Comparison of ENCODE assay signal across 8 cellular contexts in genomic region chr1:230977781-230978490, GRCh38. TPM values are rescaled to one million over a fixed set of nuclear protein-coding genes. Genes with fewer than 3 reads are reported as not detected.
A peak's percentile ranks its signal among the peaks of the same experiment; 100 is the strongest.
DNase-seq lines count a peak whose midpoint lies in the region; ATAC-seq and TF ChIP-seq lines count a peak whose summit lies in the region.

No MANE protein-coding gene starts in this region.

- no peaks in the 10 kb centered on the region for H3K9me3 Mint-ChIP-seq in CD8-positive, alpha-beta T cell

- peaks cover 46% of the 10 kb centered on the region for H3K4me1 ChIP-seq in CD8-positive, alpha-beta T cell (ENCODE audit: insufficient read depth, low read length)
- H3K4me1 ChIP-seq in psoas muscle = peaks cover 16% of the 10 kb centered on the region

- no peaks in the 10 kb centered on the region for H3K27me3 ChIP-seq in CD8-positive, alpha-beta T cell (ENCODE audit: insufficient read depth, low read length)
- H3K27me3 ChIP-seq in HL-60 (ENCODE audit: insufficient read depth, poor library complexity, severe bottlenecking) (no peaks in the 10 kb centered on the region), psoas muscle (ENCODE audit: insufficient read depth in 3 of 3, low read length in 2 of 3) (no peaks in the 10 kb centered on the region)

- H3K36me3 ChIP-seq in CD8-positive, alpha-beta T cell (ENCODE audit: insufficient read depth, low read length) = no peaks in the 10 kb centered on the region
- peaks cover 0 to 25% of the 10 kb centered on the region in 2 donors for H3K36me3 ChIP-seq in psoas muscle (ENCODE audit: insufficient read depth in 1 of 2, low read depth in 1 of 2)

- CTCF ChIA-PET in CD8-positive, alpha-beta T cell (lab: Charles Lee) = interaction anchor here (0.7 to 1.6 kb wide), 6 partner anchors 15 to 73 kb away, joined by 3 to 8 read pairs (median 3); no protein-coding TSS in a partner anchor

- H3K36me3 Mint-ChIP-seq in CD8-positive, alpha-beta T cell = peaks cover 27% of the 10 kb centered on the region

- WGBS in psoas muscle, 3 donors = 2 to 3% (median 2%) methylated on average over 39 to 51 of the region's 51 CpGs

- no peak for TF ChIP-seq CTCF in CD8-positive, alpha-beta T cell (IDR thresholded peaks at IDR 0.05)
- TF ChIP-seq CTCF in GM20000 (IDR thresholded peaks at IDR 0.05; ENCODE audit: extremely low read depth, missing control alignments) (no peak), HL-60 (IDR thresholded peaks at IDR 0.05; ENCODE audit: insufficient read depth, low read length) (no peak), psoas muscle (IDR thresholded peaks at IDR 0.05) (no peak)

- H3K4me1 Mint-ChIP-seq in CD8-positive, alpha-beta T cell (ENCODE audit: low read depth) = peaks cover 37% of the 10 kb centered on the region

- H3K27ac ChIP-seq in CD8-positive, alpha-beta T cell (ENCODE audit: low read depth, low read length) = peak overlapping the region; percentile 56
- H3K27ac ChIP-seq in HL-60 (replicated peaks) (peak overlapping the region; percentile 51), psoas muscle (peak overlapping the region; percentile 46)

- peak overlapping the region; percentile 97 for H3K27ac Mint-ChIP-seq in CD8-positive, alpha-beta T cell

- peak in 6 of 7 experiments; percentile 6 to 50 (median 20) for DNase-seq in CD8-positive, alpha-beta T cell
- peak; percentile 35 for DNase-seq in GM20000 (ENCODE audit: low spot score)
- DNase-seq in HL-60 (ENCODE audit: low read depth in 1 of 2, low spot score in 1 of 2) = no peak
- peak; percentile 82 for DNase-seq in RKO (ENCODE audit: low spot score)
- peak; percentile 36 for DNase-seq in activated naive CD4-positive, alpha-beta T cell treated with anti-CD3 and anti-CD28 coated beads, Interleukin-2, amount 50 U/mL, for 16 hours
- peak; percentile 51 for DNase-seq in left ventricle myocardium superior
- peak; percentile 60 to 63 for DNase-seq in psoas muscle

- no peaks in the 10 kb centered on the region for H3K27me3 Mint-ChIP-seq in CD8-positive, alpha-beta T cell (ENCODE audit: low read depth)

- ATAC-seq in CD8-positive, alpha-beta T cell = no peak
- ATAC-seq in left ventricle myocardium superior = no peak
- ATAC-seq in psoas muscle = peak in 2 of 4 donors; percentile 1 to 2
- ATAC-seq in GM18870 (IDR thresholded peaks at IDR 0.05; ENCODE audit: unreplicated experiment) = no peak

- POLR2A ChIA-PET in CD8-positive, alpha-beta T cell (lab: Charles Lee) = interaction anchor here (1.0 to 2.5 kb wide), 5 partner anchors 18 to 550 kb away, joined by 3 to 7 read pairs (median 5); partner anchors contain the start of gene FAM89A

- H3K9me3 ChIP-seq in CD8-positive, alpha-beta T cell (ENCODE audit: low read length) = no peaks in the 10 kb centered on the region
- no peaks in the 10 kb centered on the region for H3K9me3 ChIP-seq in psoas muscle

- intact Hi-C loops in CD8-positive, alpha-beta T cell (cut with DNase I, micrococcal nuclease) = loop anchor here (1.0 to 10.0 kb wide), 12 partner anchors 63 to 1977 kb away; partner anchors contain the start of genes EGLN1 (in 2 of the 2), EXOC8 (in 2 of the 2), GNPAT (in 2 of the 2) and NTPCR (in 2 of the 2)
- intact Hi-C loops in left ventricle myocardium superior (cut with micrococcal nuclease) (no loop called here), psoas muscle (cut with DNase I) (loop anchor here in 1 of 2 donors (5.0 kb wide), 1 partner anchor 234 kb away; no protein-coding TSS in a partner anchor)

- H3K4me3 Mint-ChIP-seq in CD8-positive, alpha-beta T cell = peak overlapping the region; percentile 91

- H3K4me3 ChIP-seq in CD8-positive, alpha-beta T cell (ENCODE audit: low read depth, low read length) = peak overlapping the region; percentile 91
- H3K4me3 ChIP-seq in HL-60 (replicated peaks; ENCODE audit: insufficient read depth, low read length) (peak overlapping the region; percentile 92), psoas muscle (peak overlapping the region; percentile 81)

RNA-seq across cellular contexts. Expression of gene TTC13, which starts 0.7 kb away (rescaled TPM):
- total RNA-seq in CD8-positive, alpha-beta T cell = 10 to 100 TPM; 15.2 to 19.3 TPM
- total RNA-seq in left ventricle myocardium superior (6.2 TPM), psoas muscle (10 to 100 TPM in 2 of 4 donors, 1 to 10 TPM in 2; 7.6 to 14.3 (median 9.5) TPM)
- polyA plus RNA-seq in psoas muscle = 10 to 100 TPM in 2 of 3 donors, 1 to 10 TPM in 1; 9.3 to 24.2 (median 11.5) TPM

RNA-seq across cellular contexts. Expression of gene ARV1, which starts 1.0 kb away (rescaled TPM):
- total RNA-seq in CD8-positive, alpha-beta T cell = 1 to 10 TPM; 1.4 to 1.5 TPM
- total RNA-seq in left ventricle myocardium superior (20.4 TPM), psoas muscle (10 to 100 TPM in 3 of 4 donors, 1 to 10 TPM in 1; 7.9 to 18.7 (median 12.2) TPM)
- 10 to 100 TPM; 12.6 to 22.5 (median 21.8) TPM for polyA plus RNA-seq in psoas muscle

Comparison
In these comparisons a context has a peak if more than half of its experiments do, and no peak if none do; other contexts are left out.
1. DNase-seq: peak in CD8-positive, alpha-beta T cell (6 of 7), GM20000 (single experiment), RKO (single experiment), activated naive CD4-positive, alpha-beta T cell treated with anti-CD3 and anti-CD28 coated beads, Interleukin-2, amount 50 U/mL, for 16 hours (single experiment), left ventricle myocardium superior (single experiment) and psoas muscle (2 of 2); none in HL-60 (0 of 2).
2. Peak in every context shown above with its lines, with median percentiles within 50 percentile points of each other: H3K27ac ChIP-seq and H3K4me3 ChIP-seq.